Comparison of ENCODE assay signal across 8 cellular contexts in the genomic region with DNA sequence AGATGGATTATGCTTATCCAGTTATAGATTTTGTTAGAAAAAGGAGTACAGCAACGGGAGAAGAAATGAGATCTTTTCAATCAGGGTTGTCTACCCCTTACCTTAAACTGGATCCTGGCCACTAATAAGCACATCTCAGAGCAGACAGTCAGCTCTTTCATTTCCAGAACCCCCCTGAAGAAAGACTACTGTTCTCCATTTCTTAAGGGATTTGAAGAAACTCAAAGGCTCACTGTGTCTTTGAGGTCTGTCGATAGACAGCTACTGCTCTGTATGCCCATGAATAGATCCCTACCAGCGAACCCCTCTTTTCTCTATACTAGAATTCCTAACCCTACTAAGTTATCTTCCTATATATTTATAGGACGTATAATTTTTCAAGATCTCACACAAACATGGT. TPM values are rescaled to one million over a fixed set of nuclear protein-coding genes. Genes with fewer than 3 reads are reported as not detected.
DNase-seq lines count a peak whose midpoint lies in the region; ATAC-seq and TF ChIP-seq lines count a peak whose summit lies in the region.

No MANE protein-coding gene starts in this region.

- TF ChIP-seq POLR2A in esophagus muscularis mucosa (IDR thresholded peaks at IDR 0.05; ENCODE audit: low read depth): no peak

- H3K9me3 Mint-ChIP-seq in progenitor cell of endocrine pancreas (ENCODE audit: low read depth): peaks cover 8% of the 10 kb centered on the region

- H3K27me3 ChIP-seq in GM06990 (replicated peaks; ENCODE audit: control insufficient read depth, insufficient read depth, low read length) (no peaks in the 10 kb centered on the region), Panc1 (ENCODE audit: control insufficient read depth, insufficient read depth, low read length) (no peaks in the 10 kb centered on the region), esophagus muscularis mucosa (no peaks in the 10 kb centered on the region)

- intact Hi-C loops in Panc1 (cut with micrococcal nuclease; ENCODE audit: unreplicated experiment) (no loop called here), esophagus muscularis mucosa (cut with DNase I) (loop anchor here (5.0 kb wide), 3 partner anchors 69 to 344 kb away; partner anchors contain the start of genes LIAS, RPL9, UBE2K and WDR19)

- no TSS peak for BruUV-seq in Panc1 (replicated peaks; lab: Mats Ljungman, UMichigan)

- 7% methylated on average over 4 of the region's 4 CpGs for WGBS in esophagus muscularis mucosa

- ATAC-seq in Panc1: no peak
- ATAC-seq in HG03521 (IDR thresholded peaks at IDR 0.05; ENCODE audit: unreplicated experiment): no peak
- no peak for ATAC-seq in HG02970 (IDR thresholded peaks at IDR 0.05; ENCODE audit: low FRiP score, unreplicated experiment)

- CTCF ChIA-PET in Panc1 (lab: Charles Lee): no interaction called here

- peaks cover 32% of the 10 kb centered on the region for H3K36me3 Mint-ChIP-seq in progenitor cell of endocrine pancreas (ENCODE audit: insufficient read depth)

- peak overlapping the region; percentile 99 for H3K4me3 Mint-ChIP-seq in progenitor cell of endocrine pancreas (ENCODE audit: low read depth)

- peaks cover 33% of the 10 kb centered on the region for H3K4me1 Mint-ChIP-seq in progenitor cell of endocrine pancreas (ENCODE audit: low read depth)

- no peaks in the 10 kb centered on the region; the same call in 1 of the 2 replicates for H3K9me3 ChIP-seq in Panc1 (ENCODE audit: control insufficient read depth, insufficient read depth, low read depth, low read length)
- no peaks in the 10 kb centered on the region for H3K9me3 ChIP-seq in esophagus muscularis mucosa

- H3K4me3 ChIP-seq in GM06990 (replicated peaks; ENCODE audit: low read depth, low read length) (peak overlapping the region; percentile 99), Panc1 (ENCODE audit: low read depth in 2 of 2, low read length in 2 of 2) (peak overlapping the region; percentile 92 to 96), esophagus muscularis mucosa (peak overlapping the region; percentile 75 to 89 (median 85))

- DNase-seq in GM06990 (ENCODE audit: extremely low read depth, insufficient read length) (no peak), Panc1 (ENCODE audit: low read depth, low spot score) (no peak), esophagus muscularis mucosa (ENCODE audit: extremely low spot score) (no peak), progenitor cell of endocrine pancreas (ENCODE audit: low spot score, unreplicated experiment) (no peak), mucosa of gallbladder (ENCODE audit: low spot score) (no peak)
- DNase-seq in central memory CD4-positive, alpha-beta T cell: no peak

- H3K4me1 ChIP-seq in Panc1 (ENCODE audit: control insufficient read depth, insufficient read depth, low read length) (peaks cover 22% of the 10 kb centered on the region), esophagus muscularis mucosa (peaks cover 19 to 38% (median 33%) of the 10 kb centered on the region in 4 donors)

- POLR2A ChIA-PET in Panc1 (lab: Charles Lee): interaction anchor here (0.6 kb wide), 1 partner anchor 40 kb away, joined by 3 read pairs; no protein-coding TSS in a partner anchor

- no peaks in the 10 kb centered on the region for H3K27me3 Mint-ChIP-seq in progenitor cell of endocrine pancreas

- H3K27ac Mint-ChIP-seq in progenitor cell of endocrine pancreas: peak overlapping the region; percentile 98

- H3K27ac ChIP-seq in Panc1 (ENCODE audit: low read length) (peak overlapping the region; percentile 98), esophagus muscularis mucosa (replicated peaks in 1 of 4) (peak overlapping the region; percentile 92 to 98 (median 95))

- H3K36me3 ChIP-seq in GM06990 (ENCODE audit: control insufficient read depth, insufficient read depth, low read length) (no peaks in the 10 kb centered on the region; the same call in 1 of the 2 replicates), Panc1 (ENCODE audit: control insufficient read depth, insufficient read depth, low read length) (peaks cover 5% of the 10 kb centered on the region), esophagus muscularis mucosa (no peaks in the 10 kb centered on the region)

- no peak for TF ChIP-seq CTCF in GM06990 (IDR thresholded peaks at IDR 0.05; ENCODE audit: insufficient read depth, low read length, poor library complexity, severe bottlenecking)
- TF ChIP-seq CTCF in Panc1 (IDR thresholded peaks at IDR 0.05): no peak
- no peak for TF ChIP-seq CTCF in esophagus muscularis mucosa (IDR thresholded peaks at IDR 0.05)
- TF ChIP-seq CTCF in progenitor cell of endocrine pancreas (IDR thresholded peaks at IDR 0.05; ENCODE audit: unreplicated experiment): no peak

- in situ Hi-C loops in Panc1 (cut with HindIII; ENCODE audit: low pct_unique_long_range_greater_than_20kb, low sequenced_read_pairs): no loop called here

- no peak for TF ChIP-seq EP300 in esophagus muscularis mucosa (IDR thresholded peaks at IDR 0.05)

RNA-seq across cellular contexts. Expression of gene UGDH, which starts 1.0 kb away (rescaled TPM):
- total RNA-seq in Panc1 (2021; ENCODE audit: unreplicated experiment): 373 TPM
- polyA plus RNA-seq in Panc1 (2012; ENCODE audit: insufficient read length): 349 TPM
- total RNA-seq in esophagus muscularis mucosa: 100 to 1,000 TPM in 1 of 4 donors, 10 to 100 TPM in 3; 36.4 to 180 (median 42.1) TPM
- total RNA-seq in progenitor cell of endocrine pancreas: 518 and 607 TPM in 2 replicates
- 61.3 TPM for total RNA-seq in mucosa of gallbladder
